ENCODE assay signal across 26 cellular contexts in genomic region chr19:33508941-33509614, GRCh38. TPM values are rescaled to one million over a fixed set of nuclear protein-coding genes. Genes with fewer than 3 reads are reported as not detected.
DNase-seq lines count a peak whose midpoint lies in the region; ATAC-seq, FAIRE-seq and TF ChIP-seq lines count a peak whose summit lies in the region.
"Had no signal": no experiment of that assay in that cellular context is flagged by ENCODE, and none has a peak within 500 bp of the region (broad histone marks: within the 10 kb centered on the region; RNA-seq: fewer than 3 reads in every experiment).

No MANE protein-coding gene starts in this region.

- TF ChIP-seq CTCF in liver (IDR thresholded peaks at IDR 0.05; ENCODE audit: low read depth, low read length, missing input control) = no peak
- no peak for TF ChIP-seq CTCF in HepG2 (CRISPR knock-in tag; IDR thresholded peaks at IDR 0.05)

- ATAC-seq in HepG2 (no peak), HG03135 (IDR thresholded peaks at IDR 0.05; ENCODE audit: unreplicated experiment) (no peak)
- no peak for ATAC-seq in activated CD4-positive, CD25-positive, alpha-beta regulatory T cell treated with anti-CD3 and anti-CD28 coated beads, Interleukin-2, amount 50 U/mL, for 24 hours
- ATAC-seq: A549; activated CD8-positive, alpha-beta T cell treated with anti-CD3 and anti-CD28 coated beads for 36 hours; activated naive CD8-positive, alpha-beta T cell treated with anti-CD3 and anti-CD28 coated beads, Interleukin-2, amount 50 U/mL, for 24 hours had no signal

- DNase-seq in HepG2 (ENCODE audit: low spot score) (no peak), T1000 (lab: John Stamatoyannopoulos, UW) (peak; percentile 29), hepatic stellate cell (ENCODE audit: low spot score) (peak; percentile 48), mucosa of gallbladder (ENCODE audit: low spot score) (no peak)
- DNase-seq in activated CD4-positive, alpha-beta T cell treated with anti-CD3 and anti-CD28 coated beads, Interleukin-2, amount 50 U/mL, for 4 hours = no peak
- DNase-seq: activated B cell treated with CpG ODN at 0.5 μM for 24 hours; activated CD8-positive, alpha-beta T cell treated with anti-CD3 and anti-CD28 coated beads for 36 hours; activated effector memory CD4-positive, alpha-beta T cell treated with anti-CD3 and anti-CD28 coated beads, Interleukin-2, amount 50 U/mL, for 16 hours; activated naive CD8-positive, alpha-beta T cell treated with anti-CD3 and anti-CD28 coated beads, Interleukin-2, amount 50 U/mL, for 24 hours; activated T-cell treated with anti-CD3 and anti-CD28 coated beads for 4 hours; DMS 273 treated with DMSO at 0.1 percent for 48 hours; effector memory CD4-positive, alpha-beta T cell; H7; NCI-H1436 treated with DMSO at 0.1 percent for 48 hours; NCI-H510A; small intestine; stimulated activated CD4-positive, alpha-beta T cell treated with anti-CD3 and anti-CD28 coated beads, Interleukin-2, amount 100 ng/mL, for 48 hours; stimulated activated naive CD4-positive, alpha-beta T cell treated with Interleukin-2 at 50 U/mL for 16 hours; thyroid gland had no signal

- TF ChIP-seq RAD21 in liver (IDR thresholded peaks at IDR 0.05) (no peak), HepG2 (CRISPR knock-in tag; IDR thresholded peaks at IDR 0.05) (no peak)

- no peak overlapping the region for H3K4me3 ChIP-seq in liver (ENCODE audit: low read depth in 1 of 3, low read length in 3 of 3)
- no peak overlapping the region for H3K4me3 ChIP-seq in HepG2 (replicated peaks in 1 of 3; ENCODE audit: insufficient read depth in 1 of 3, low read depth in 2 of 3, low read length in 3 of 3)
- H3K4me3 ChIP-seq: A549, thyroid gland had no signal

- H3K27ac ChIP-seq in liver (ENCODE audit: low read depth in 1 of 2, low read length in 2 of 2) = peak overlapping the region; percentile 75 to 78
- no peak overlapping the region for H3K27ac ChIP-seq in HepG2 (ENCODE audit: extremely low read length, insufficient read depth, low read length)
- H3K27ac ChIP-seq: A549, thyroid gland had no signal

- H3K9ac ChIP-seq in liver (ENCODE audit: low read depth in 1 of 2, low read length in 2 of 2) (no peak overlapping the region), HepG2 (ENCODE audit: insufficient read depth, low read depth, low read length) (no peak overlapping the region)

- WGBS in liver = 57% methylated on average over 12 of the region's 12 CpGs
- WGBS in HepG2 (ENCODE audit: low lambda C conversion rate) = 100% methylated on average over 5 of the region's 12 CpGs

- H3K9me3 ChIP-seq in liver (ENCODE audit: control insufficient read depth in 4 of 4, low read length in 3 of 4) = no peaks in the 10 kb centered on the region
- no peaks in the 10 kb centered on the region for H3K9me3 ChIP-seq in HepG2 (ENCODE audit: low read length)
- H3K9me3 ChIP-seq: A549, thyroid gland had no signal

- no peak for FAIRE-seq in HepG2 (lab: Jason Lieb, UNC)
- FAIRE-seq: A549, colon, G401.6, GM18507, small intestine had no signal

- in situ Hi-C loops in HepG2 (cut with HindIII; ENCODE audit: extremely low pct_ligation_motif_present, low pct_unique_long_range_greater_than_20kb) = no loop called here

- no TSS peak for BruUV-seq in HepG2 (replicated peaks; lab: Mats Ljungman, UMichigan)

- H3K4me2 ChIP-seq in HepG2 (ENCODE audit: low read depth, low read length) = no peak overlapping the region
- H3K4me2 ChIP-seq: A549 had no signal

- H3K27me3 ChIP-seq in liver (ENCODE audit: control insufficient read depth in 4 of 4, insufficient read depth in 4 of 4, low read length in 3 of 4) = no peaks in the 10 kb centered on the region
- H3K27me3 ChIP-seq in HepG2 (ENCODE audit: control insufficient read depth in 1 of 2, insufficient read depth in 2 of 2, low read length in 2 of 2) = no peaks in the 10 kb centered on the region
- H3K27me3 ChIP-seq: thyroid gland had no signal

- no peak for TF ChIP-seq POLR2A in HepG2 (IDR thresholded peaks at IDR 0.05; ENCODE audit: insufficient read depth in 1 of 2, low read depth in 2 of 2, low read length in 2 of 2)

- H3K79me2 ChIP-seq in HepG2 (ENCODE audit: insufficient read depth, low read length) = peaks cover 9% of the 10 kb centered on the region

- H2AFZ ChIP-seq in HepG2 (ENCODE audit: low read length) = no peak overlapping the region

- CTCF ChIA-PET in HepG2 (lab: Yijun Ruan, JAX; ENCODE audit: low intra/inter-chr PET ratio, low total read pairs) = no interaction called here

- H3K4me1 ChIP-seq in liver (ENCODE audit: control insufficient read depth in 4 of 4, insufficient read depth in 4 of 4, low read length in 3 of 4) (peaks cover 10 to 51% (median 41%) of the 10 kb centered on the region in 4 donors), HepG2 (ENCODE audit: insufficient read depth, low read length) (no peaks in the 10 kb centered on the region)
- H3K4me1 ChIP-seq: A549, thyroid gland had no signal

- H4K20me1 ChIP-seq in HepG2 (ENCODE audit: insufficient read depth, low read length) = no peaks in the 10 kb centered on the region

- H3K36me3 ChIP-seq in liver (ENCODE audit: control insufficient read depth in 4 of 4, insufficient read depth in 3 of 4, low read depth in 1 of 4, low read length in 3 of 4) (peaks cover 0 to 12% (median 4%) of the 10 kb centered on the region in 4 donors), HepG2 (replicated peaks in 1 of 2; ENCODE audit: control insufficient read depth in 1 of 2, insufficient read depth in 2 of 2, low read length in 2 of 2) (peaks cover 12 to 20% of the 10 kb centered on the region in 2 experiments; a peak in 4 of 5 replicates)
- H3K36me3 ChIP-seq: thyroid gland had no signal

- POLR2A ChIA-PET in HepG2 (lab: Yijun Ruan, JAX) = interaction anchor here (1.1 kb wide), 1 partner anchor 11 kb away, joined by 3 read pairs; no protein-coding TSS in a partner anchor

- no peak for TF ChIP-seq EP300 in HepG2 (IDR thresholded peaks at IDR 0.05; ENCODE audit: low read depth in 2 of 2, low read length in 2 of 2)
- no peak for TF ChIP-seq EP300 in HepG2 (CRISPR knock-in tag; IDR thresholded peaks at IDR 0.05; ENCODE audit: borderline replicate concordance)

- intact Hi-C loops in HepG2 (cut with micrococcal nuclease; ENCODE audit: unreplicated experiment) = no loop called here

TF ChIP-seq in HepG2, 621 proteins besides CTCF, POLR2A, EP300 and RAD21:
- no peak for TF ChIP-seq RARG (CRISPR knock-in tag; IDR thresholded peaks at IDR 0.05; ENCODE audit: low read depth)
- TF ChIP-seq, protein P1, sequence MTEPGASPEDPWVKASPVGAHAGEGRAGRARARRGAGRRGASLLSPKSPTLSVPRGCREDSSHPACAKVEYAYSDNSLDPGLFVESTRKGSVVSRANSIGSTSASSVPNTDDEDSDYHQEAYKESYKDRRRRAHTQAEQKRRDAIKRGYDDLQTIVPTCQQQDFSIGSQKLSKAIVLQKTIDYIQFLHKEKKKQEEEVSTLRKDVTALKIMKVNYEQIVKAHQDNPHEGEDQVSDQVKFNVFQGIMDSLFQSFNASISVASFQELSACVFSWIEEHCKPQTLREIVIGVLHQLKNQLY (CRISPR knock-in tag; IDR thresholded peaks at IDR 0.05) = no peak
- no peak for TF ChIP-seq ZNF333 (CRISPR knock-in tag; IDR thresholded peaks at IDR 0.05; ENCODE audit: borderline replicate concordance)
- no peak for TF ChIP-seq PHF5A (CRISPR knock-in tag; IDR thresholded peaks at IDR 0.05; ENCODE audit: low read depth, unreplicated experiment)
- TF ChIP-seq GTF3A (CRISPR knock-in tag; conservative IDR thresholded peaks at IDR 0.05) = no peak
- TF ChIP-seq SRF (IDR thresholded peaks at IDR 0.05; ENCODE audit: low read depth, low read length) = no peak
- TF ChIP-seq ZNF546 (CRISPR knock-in tag; conservative IDR thresholded peaks at IDR 0.05) = no peak
- TF ChIP-seq KLF12 (CRISPR knock-in tag; IDR thresholded peaks at IDR 0.05; ENCODE audit: borderline replicate concordance) = no peak
- no peak for TF ChIP-seq ZKSCAN1 (IDR thresholded peaks at IDR 0.05; ENCODE audit: low read length)
- TF ChIP-seq U2AF2 (IDR thresholded peaks at IDR 0.05; ENCODE audit: low read depth, low read length) = no peak
- TF ChIP-seq, protein P2, sequence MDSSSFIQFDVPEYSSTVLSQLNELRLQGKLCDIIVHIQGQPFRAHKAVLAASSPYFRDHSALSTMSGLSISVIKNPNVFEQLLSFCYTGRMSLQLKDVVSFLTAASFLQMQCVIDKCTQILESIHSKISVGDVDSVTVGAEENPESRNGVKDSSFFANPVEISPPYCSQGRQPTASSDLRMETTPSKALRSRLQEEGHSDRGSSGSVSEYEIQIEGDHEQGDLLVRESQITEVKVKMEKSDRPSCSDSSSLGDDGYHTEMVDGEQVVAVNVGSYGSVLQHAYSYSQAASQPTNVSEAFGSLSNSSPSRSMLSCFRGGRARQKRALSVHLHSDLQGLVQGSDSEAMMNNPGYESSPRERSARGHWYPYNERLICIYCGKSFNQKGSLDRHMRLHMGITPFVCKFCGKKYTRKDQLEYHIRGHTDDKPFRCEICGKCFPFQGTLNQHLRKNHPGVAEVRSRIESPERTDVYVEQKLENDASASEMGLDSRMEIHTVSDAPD (CRISPR knock-in tag; IDR thresholded peaks at IDR 0.05) = no peak

RNA-seq across cellular contexts. Expression of gene PEPD, which starts 12.5 kb away (rescaled TPM):
- 100 to 1,000 TPM in 1 of 2 donors, 10 to 100 TPM in 1; 37.3 to 102 TPM for total RNA-seq in liver
- polyA plus RNA-seq in liver = 100 to 1,000 TPM; 132 to 211 TPM
- total RNA-seq in HepG2 (2016; rRNA removed; fragmentation: Illumina TruSeq; extraction: Trizol) = 75.1 and 81.0 TPM in 2 replicates
- 12.2 and 14.5 TPM in 2 replicates for total RNA-seq in HepG2 (2016; cell fraction: cytosol; rRNA removed; fragmentation: Illumina TruSeq; extraction: Trizol; ENCODE audit: low read depth)
- total RNA-seq in HepG2 (2016; cell fraction: insoluble cytoplasmic fraction; rRNA removed; fragmentation: Illumina TruSeq; extraction: Trizol) = 76.9 and 79.4 TPM in 2 replicates
- 29.4 and 31.9 TPM in 2 replicates for total RNA-seq in HepG2 (2016; cell fraction: membrane; rRNA removed; fragmentation: Illumina TruSeq; extraction: Trizol)
- total RNA-seq in HepG2 (2016; cell fraction: nucleus; rRNA removed; fragmentation: Illumina TruSeq; extraction: Trizol) = 35.5 and 39.2 TPM in 2 replicates
- polyA plus RNA-seq in HepG2 (2011; rRNA removed) = 60.7 and 63.7 TPM in 2 replicates
- polyA plus RNA-seq in HepG2 (2011; cell fraction: cytosol; rRNA removed) = 56.0 and 100 TPM in 2 replicates
- 50.1 and 50.6 TPM in 2 replicates for polyA plus RNA-seq in HepG2 (2011; cell fraction: nucleus; rRNA removed)
- 45.4 and 52.9 TPM in 2 replicates for polyA plus RNA-seq in HepG2 (2012)
- 14.1 and 18.0 TPM in 2 replicates for polyA plus RNA-seq in HepG2 (2016; cell fraction: cytosol; fragmentation: Illumina TruSeq; extraction: Trizol; ENCODE audit: low read depth)
- 103 and 110 TPM in 2 replicates for polyA plus RNA-seq in HepG2 (2016; cell fraction: insoluble cytoplasmic fraction; fragmentation: Illumina TruSeq; extraction: Trizol; ENCODE audit: low read depth)
- 30.2 and 30.4 TPM in 2 replicates for polyA plus RNA-seq in HepG2 (2016; cell fraction: membrane; fragmentation: Illumina TruSeq; extraction: Trizol; ENCODE audit: low read depth)
- 79.7 and 88.3 TPM in 2 replicates for polyA plus RNA-seq in HepG2 (2016; cell fraction: nucleus; fragmentation: Illumina TruSeq; extraction: Trizol; ENCODE audit: insufficient read depth, low read depth)
- polyA minus RNA-seq in HepG2 (2011; rRNA and poly(A)+ RNA removed; ENCODE audit: low replicate concordance) = 62.3 and 119 TPM in 2 replicates
- 32.5 and 35.0 TPM in 2 replicates for polyA minus RNA-seq in HepG2 (2011; cell fraction: cytosol; rRNA and poly(A)+ RNA removed)
- polyA minus RNA-seq in HepG2 (2011; cell fraction: nucleus; rRNA and poly(A)+ RNA removed) = 14.2 and 19.1 TPM in 2 replicates
- 90.3 TPM for total RNA-seq in mucosa of gallbladder

Comparison
In these comparisons a context has a peak if more than half of its experiments do, and no peak if none do; other contexts are left out.
1. DNase-seq: peak in T1000 (single experiment) and hepatic stellate cell (single experiment); none in HepG2 (single experiment), activated CD4-positive, alpha-beta T cell treated with anti-CD3 and anti-CD28 coated beads, Interleukin-2, amount 50 U/mL, for 4 hours (0 of 2) and mucosa of gallbladder (single experiment).